Comparison of ENCODE assay signal across 11 cellular contexts in the genomic region with DNA sequence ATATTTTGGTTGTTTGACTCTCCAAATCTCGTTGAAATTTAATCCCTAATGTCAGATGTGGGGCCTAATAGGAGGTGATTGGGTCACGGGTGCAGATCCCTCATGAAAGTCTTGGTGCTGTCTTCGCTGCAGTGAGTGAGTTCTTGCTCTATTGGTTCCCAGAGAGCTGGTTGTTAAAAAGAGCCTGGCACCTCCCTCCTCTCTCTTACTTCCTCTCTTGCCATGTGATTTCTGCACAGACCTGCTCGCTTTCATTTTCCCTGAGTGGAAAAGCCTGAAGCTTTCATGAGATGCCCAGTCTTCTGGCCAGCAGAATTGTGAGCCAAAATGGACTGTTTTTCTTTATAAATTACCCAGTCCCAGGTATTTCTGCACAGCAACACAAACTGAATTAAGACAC.
DNase-seq lines count a peak whose midpoint lies in the region; ATAC-seq lines count a peak whose summit lies in the region.
"Had no signal": no experiment of that assay in that cellular context is flagged by ENCODE, and none has a peak within 500 bp of the region (broad histone marks: within the 10 kb centered on the region; RNA-seq: fewer than 3 reads in every experiment).

No MANE protein-coding gene starts in this region.

- peak overlapping the region; percentile 72 for H3K4me3 Mint-ChIP-seq in memory B cell

- H3K4me1 Mint-ChIP-seq in memory B cell: peaks cover 33% of the 10 kb centered on the region

- ATAC-seq in GM18870 (IDR thresholded peaks at IDR 0.05; ENCODE audit: unreplicated experiment) (peak; percentile 90), HG02623 (IDR thresholded peaks at IDR 0.05; ENCODE audit: unreplicated experiment) (peak; percentile 55), HG03571 (IDR thresholded peaks at IDR 0.05; ENCODE audit: unreplicated experiment) (peak; percentile 91), memory B cell (ENCODE audit: low read depth) (peak; percentile 94)

- H3K27me3 Mint-ChIP-seq in memory B cell: no peaks in the 10 kb centered on the region

- DNase-seq in memory B cell (ENCODE audit: low spot score in 2 of 2): peak; percentile 22 to 39
- DNase-seq in activated effector memory CD4-positive, alpha-beta T cell treated with anti-CD3 and anti-CD28 coated beads, Interleukin-2, amount 50 U/mL, for 16 hours: no peak
- DNase-seq in D341Med (ENCODE audit: low spot score): no peak
- DNase-seq in activated CD4-positive, alpha-beta T cell treated with anti-CD3 and anti-CD28 coated beads for 4 hours: no peak
- no peak for DNase-seq in DMS79 treated with DMSO at 0.1 percent for 48 hours (lab: John Stamatoyannopoulos, UW)
- DNase-seq: Caco-2; NCI-H510A; stimulated activated CD4-positive, alpha-beta T cell treated with anti-CD3 and anti-CD28 coated beads, Interleukin-2, amount 100 ng/mL, for 48 hours had no signal

- peak overlapping the region; percentile 85 for H3K27ac Mint-ChIP-seq in memory B cell

- peaks cover 2% of the 10 kb centered on the region for H3K9me3 Mint-ChIP-seq in memory B cell

- no peaks in the 10 kb centered on the region for H3K36me3 Mint-ChIP-seq in memory B cell

Comparison
In these comparisons a context has a peak if more than half of its experiments do, and no peak if none do; other contexts are left out.
1. DNase-seq: peak in memory B cell (2 of 2); none in activated effector memory CD4-positive, alpha-beta T cell treated with anti-CD3 and anti-CD28 coated beads, Interleukin-2, amount 50 U/mL, for 16 hours (single experiment), D341Med (single experiment), activated CD4-positive, alpha-beta T cell treated with anti-CD3 and anti-CD28 coated beads for 4 hours (0 of 2) and DMS79 treated with DMSO at 0.1 percent for 48 hours (single experiment).
2. Peak in every context shown above with its lines, with median percentiles within 50 percentile points of each other: ATAC-seq.